ENCODE assay signal across 13 cellular contexts in the genomic region with DNA sequence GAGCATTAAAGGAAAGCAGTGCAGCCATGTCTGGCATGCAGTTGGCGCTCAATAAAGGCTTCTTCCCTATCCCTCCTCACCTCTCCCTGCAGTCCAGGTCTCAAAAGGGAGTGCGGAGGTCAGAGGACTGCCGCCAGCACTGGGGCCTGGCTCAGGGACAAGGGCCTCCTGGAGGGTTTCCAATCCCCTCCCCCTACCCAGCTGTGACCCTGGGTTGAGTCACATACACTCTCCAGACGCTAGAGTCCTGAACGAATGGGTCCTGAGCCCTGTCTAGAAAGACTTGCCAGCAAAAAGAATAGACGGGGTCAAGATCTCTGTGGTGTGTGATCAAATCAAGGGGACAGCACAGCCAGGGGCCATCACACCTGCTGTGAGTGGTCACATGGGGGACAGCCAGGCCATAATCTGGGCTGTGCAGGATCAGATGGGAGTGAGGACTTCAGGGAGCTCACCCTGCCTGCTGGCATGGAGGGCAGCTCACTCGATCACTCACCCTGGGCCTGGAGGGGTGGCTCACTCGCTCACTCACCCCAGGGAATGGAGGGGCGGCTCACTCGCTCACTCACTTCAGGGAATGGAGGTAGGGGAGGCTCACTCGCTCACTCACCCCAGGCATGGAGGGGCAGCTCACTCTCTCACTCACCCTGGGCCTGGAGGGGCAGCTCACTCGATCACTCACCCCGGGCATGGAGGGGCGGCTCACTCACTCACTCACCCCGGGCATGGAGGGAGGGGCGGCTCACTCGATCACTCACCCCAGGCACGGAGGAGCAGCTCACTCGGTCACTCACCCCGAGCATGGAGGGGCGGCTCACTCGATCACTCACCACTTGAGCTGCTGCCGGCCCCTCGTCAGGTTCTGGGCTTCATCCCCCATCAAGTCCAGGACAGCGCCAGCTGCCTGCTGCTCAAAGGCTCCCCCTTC. TPM values are rescaled to one million over a fixed set of nuclear protein-coding genes. Genes with fewer than 3 reads are reported as not detected.
DNase-seq lines count a peak whose midpoint lies in the region; ATAC-seq, FAIRE-seq and TF ChIP-seq lines count a peak whose summit lies in the region.
"Had no signal": no experiment of that assay in that cellular context is flagged by ENCODE, and none has a peak within 500 bp of the region (broad histone marks: within the 10 kb centered on the region; RNA-seq: fewer than 3 reads in every experiment).

No MANE protein-coding gene starts in this region.

- H3K27me3 ChIP-seq in K562 (ENCODE audit: control insufficient read depth in 2 of 2, insufficient read depth in 2 of 2, low read length in 2 of 2) (no peaks in the 10 kb centered on the region), upper lobe of right lung (no peaks in the 10 kb centered on the region)

- DNase-seq in AG10803 (ENCODE audit: low read depth): peak; percentile 20
- DNase-seq in K562 (ENCODE audit: extremely low read depth in 1 of 4, low spot score in 3 of 4): peak in 3 of 4 experiments; percentile 43 to 57 (median 49)
- DNase-seq in iris pigment epithelial cell (ENCODE audit: low read depth): peak; percentile 54
- no peak for DNase-seq in erythroblast (lab: John Stamatoyannopoulos, UW)
- no peak for DNase-seq in HT-29 (ENCODE audit: low spot score)
- DNase-seq in upper lobe of right lung: no peak
- DNase-seq in NCI-H774 (lab: John Stamatoyannopoulos, UW): no peak
- DNase-seq: activated CD4-positive, alpha-beta T cell treated with anti-CD3 and anti-CD28 coated beads for 4 hours; CD4-positive, alpha-beta memory T cell; foreskin melanocyte; NCI-H1092 treated with DMSO at 0.1 percent for 48 hours had no signal

- WGBS in K562 (ENCODE audit: insufficient coverage, low coverage, missing lambda C conversion rate): 79% methylated on average over 22 of the region's 25 CpGs

- TF ChIP-seq EP300 in Ishikawa (IDR thresholded peaks at IDR 0.05; ENCODE audit: borderline replicate concordance) (no peak), K562 (IDR thresholded peaks at IDR 0.05; ENCODE audit: low read length) (no peak)

- TF ChIP-seq CTCF in AG10803 (conservative IDR thresholded peaks at IDR 0.05; ENCODE audit: low read length) (no peak), K562 (IDR thresholded peaks at IDR 0.05 in 2 of 3, conservative IDR thresholded peaks at IDR 0.05 in 1 of 3; ENCODE audit: insufficient read depth in 2 of 3, low read depth in 1 of 3, low read length in 3 of 3) (no peak), upper lobe of right lung (IDR thresholded peaks at IDR 0.05) (no peak)

- H3K9ac ChIP-seq in K562 (ENCODE audit: insufficient read depth in 1 of 2, low read depth in 2 of 2, low read length in 2 of 2): peak overlapping the region in 1 of 2 experiments; percentile 38; a peak in 1 of 4 replicates

- no peak for TF ChIP-seq RAD21 in Ishikawa (IDR thresholded peaks at IDR 0.05; ENCODE audit: low read depth)
- TF ChIP-seq RAD21 in K562 (CRISPR knock-in tag; conservative IDR thresholded peaks at IDR 0.05 in 1 of 2, IDR thresholded peaks at IDR 0.05 in 1 of 2): no peak

- H3K4me2 ChIP-seq in K562 (ENCODE audit: insufficient read depth, low read length): peak overlapping the region; percentile 18; the same call in 1 of the 2 replicates

- H3K4me3 ChIP-seq in AG10803 (ENCODE audit: low read length) (no peak overlapping the region), K562 (no peak overlapping the region), upper lobe of right lung (no peak overlapping the region)

- peak; percentile 61 for FAIRE-seq in K562 (lab: Jason Lieb, UNC)

- H4K20me1 ChIP-seq in K562 (replicated peaks; ENCODE audit: control insufficient read depth, insufficient read depth, low read length): peaks cover 27% of the 10 kb centered on the region

- H3K4me1 ChIP-seq in K562 (replicated peaks in 1 of 2; ENCODE audit: control insufficient read depth in 2 of 2, insufficient read depth in 2 of 2, low read length in 2 of 2): peaks cover 9 to 38% of the 10 kb centered on the region in 2 experiments
- H3K4me1 ChIP-seq in upper lobe of right lung: no peaks in the 10 kb centered on the region

- POLR2A ChIA-PET in K562 (lab: Yijun Ruan, JAX): interaction anchor here (0.9 to 1.2 kb wide), 4 partner anchors 15 to 108 kb away, joined by 3 to 4 read pairs (median 3); a partner anchor contains a TSS

- no TSS peak for BruUV-seq in K562 (replicated peaks; lab: Mats Ljungman, UMichigan)

- intact Hi-C loops in K562 (cut with micrococcal nuclease) (no loop called here), upper lobe of right lung (cut with DNase I) (no loop called here)

- H3K36me3 ChIP-seq in K562 (ENCODE audit: control insufficient read depth, insufficient read depth, low read length) (peaks cover 94% of the 10 kb centered on the region), upper lobe of right lung (peaks cover 96% of the 10 kb centered on the region)

- no peak overlapping the region for H2AFZ ChIP-seq in K562 (ENCODE audit: low read depth, low read length)

- H3K79me2 ChIP-seq in K562 (ENCODE audit: control insufficient read depth, insufficient read depth, low read length): no peaks in the 10 kb centered on the region

- TF ChIP-seq POLR2A in K562 (conservative IDR thresholded peaks at IDR 0.05): no peak
- TF ChIP-seq POLR2A in erythroblast (IDR thresholded peaks at IDR 0.05; ENCODE audit: low read length): no peak

- H3K9me3 ChIP-seq in K562 (replicated peaks; ENCODE audit: control insufficient read depth, insufficient read depth, low read depth, low read length) (no peaks in the 10 kb centered on the region), upper lobe of right lung (no peaks in the 10 kb centered on the region)

- ATAC-seq in K562: peak; percentile 42
- ATAC-seq in upper lobe of right lung: no peak

- in situ Hi-C loops in K562 (cut with MboI): no loop called here

- CTCF ChIA-PET in K562 (lab: Yijun Ruan, JAX; ENCODE audit: low intra/inter-chr PET ratio): no interaction called here

- H3K9me1 ChIP-seq in K562 (ENCODE audit: control insufficient read depth, insufficient read depth, low read length): peaks cover 4% of the 10 kb centered on the region

- no peak overlapping the region for H3K27ac ChIP-seq in K562 (ENCODE audit: extremely low read depth, low read depth, low read length)
- no peak overlapping the region for H3K27ac ChIP-seq in upper lobe of right lung

RNA-seq across cellular contexts. Expression of a gene that starts 12.8 kb away (rescaled TPM):
- not detected in 2 replicates for total RNA-seq in K562 (2011; cell fraction: chromatin; rRNA removed; ENCODE audit: low replicate concordance)
- total RNA-seq in K562 (2011; cell fraction: nucleolus; rRNA removed): not detected in 2 replicates
- total RNA-seq in K562 (2011; cell fraction: nucleoplasm; rRNA removed): not detected in 2 replicates
- total RNA-seq in K562 (2014; rRNA removed) (not detected in 2 replicates), K562 (2014; rRNA removed; fragmentation: Illumina TruSeq; extraction: Trizol) (not detected in 2 replicates), K562 (2015; rRNA removed; fragmentation: Illumina TruSeq; extraction: Trizol) (not detected in 2 replicates), K562 (2021) (not detected in 2 replicates), upper lobe of right lung (not detected)
- polyA plus RNA-seq in K562 (2011; rRNA removed) (not detected in 2 replicates), K562 (2014; fragmentation: Illumina TruSeq; extraction: Trizol) (not detected in 2 replicates), K562 (2014; fragmentation: Nextera tagmentation; extraction: Ambion mirVana) (not detected), K562 (2014; rRNA removed) (not detected in 2 replicates)
- polyA plus RNA-seq in K562 (2011; cell fraction: cytosol; rRNA removed): not detected in 2 replicates
- polyA plus RNA-seq in K562 (2011; cell fraction: nucleus; rRNA removed): not detected in 2 replicates
- polyA plus RNA-seq in K562 (2012): 0.14 and 0.17 TPM in 2 replicates
- polyA minus RNA-seq in K562 (2011; rRNA and poly(A)+ RNA removed): not detected in 2 replicates
- not detected in 2 replicates for polyA minus RNA-seq in K562 (2011; cell fraction: cytosol; rRNA and poly(A)+ RNA removed)
- polyA minus RNA-seq in K562 (2011; cell fraction: nucleus; rRNA and poly(A)+ RNA removed): not detected in 2 replicates
- 0.61 and 0.78 TPM in 2 replicates for total RNA-seq in HT-29 (2014; rRNA removed; shearing (Covaris generic))
- total RNA-seq: CD4-positive, alpha-beta memory T cell; subcutaneous adipose tissue had no signal

RNA-seq across cellular contexts. Expression of a gene that starts 22.9 kb away (rescaled TPM):
- total RNA-seq in K562 (2011; cell fraction: chromatin; rRNA removed; ENCODE audit: low replicate concordance): 60.9 and 181 TPM in 2 replicates
- 87.0 and 87.2 TPM in 2 replicates for total RNA-seq in K562 (2011; cell fraction: nucleolus; rRNA removed)
- 56.8 and 61.4 TPM in 2 replicates for total RNA-seq in K562 (2011; cell fraction: nucleoplasm; rRNA removed)
- 100 and 135 TPM in 2 replicates for total RNA-seq in K562 (2014; rRNA removed)
- 23.9 and 25.8 TPM in 2 replicates for total RNA-seq in K562 (2014; rRNA removed; fragmentation: Illumina TruSeq; extraction: Trizol)
- total RNA-seq in K562 (2015; rRNA removed; fragmentation: Illumina TruSeq; extraction: Trizol): 48.5 and 51.4 TPM in 2 replicates
- total RNA-seq in K562 (2021): 128 and 132 TPM in 2 replicates
- polyA plus RNA-seq in K562 (2011; rRNA removed): 56.6 and 80.5 TPM in 2 replicates
- 71.0 and 78.8 TPM in 2 replicates for polyA plus RNA-seq in K562 (2011; cell fraction: cytosol; rRNA removed)
- 76.8 and 95.6 TPM in 2 replicates for polyA plus RNA-seq in K562 (2011; cell fraction: nucleus; rRNA removed)
- polyA plus RNA-seq in K562 (2012): 48.8 and 67.9 TPM in 2 replicates
- 44.4 and 77.7 TPM in 2 replicates for polyA plus RNA-seq in K562 (2014; fragmentation: Illumina TruSeq; extraction: Trizol)
- polyA plus RNA-seq in K562 (2014; fragmentation: Nextera tagmentation; extraction: Ambion mirVana): 1 to 10 TPM; 1.4 to 3.1 TPM
- polyA plus RNA-seq in K562 (2014; rRNA removed): 74.4 and 107 TPM in 2 replicates
- 47.0 and 50.2 TPM in 2 replicates for polyA minus RNA-seq in K562 (2011; rRNA and poly(A)+ RNA removed)
- polyA minus RNA-seq in K562 (2011; cell fraction: cytosol; rRNA and poly(A)+ RNA removed): 52.1 and 64.3 TPM in 2 replicates
- polyA minus RNA-seq in K562 (2011; cell fraction: nucleus; rRNA and poly(A)+ RNA removed): 31.1 and 49.1 TPM in 2 replicates
- total RNA-seq in HT-29 (2014; rRNA removed; shearing (Covaris generic)): 100 and 105 TPM in 2 replicates
- total RNA-seq in upper lobe of right lung: 55.8 TPM

RNA-seq across cellular contexts. Expression of a gene that starts 23.2 kb away (rescaled TPM):
- total RNA-seq in K562 (2011; cell fraction: chromatin; rRNA removed; ENCODE audit: low replicate concordance): 9.9 and 32.6 TPM in 2 replicates
- 18.9 and 25.0 TPM in 2 replicates for total RNA-seq in K562 (2011; cell fraction: nucleolus; rRNA removed)
- total RNA-seq in K562 (2011; cell fraction: nucleoplasm; rRNA removed): 17.7 and 18.0 TPM in 2 replicates
- total RNA-seq in K562 (2014; rRNA removed) (40.4 and 52.0 TPM in 2 replicates), K562 (2014; rRNA removed; fragmentation: Illumina TruSeq; extraction: Trizol) (12.7 and 15.6 TPM in 2 replicates), K562 (2015; rRNA removed; fragmentation: Illumina TruSeq; extraction: Trizol) (34.3 and 36.7 TPM in 2 replicates), K562 (2021) (34.9 and 38.9 TPM in 2 replicates), upper lobe of right lung (16.4 TPM)
- polyA plus RNA-seq in K562 (2011; rRNA removed) (17.6 and 17.9 TPM in 2 replicates), K562 (2014; fragmentation: Illumina TruSeq; extraction: Trizol) (18.0 and 27.7 TPM in 2 replicates), K562 (2014; fragmentation: Nextera tagmentation; extraction: Ambion mirVana) (1 to 10 TPM; 2.8 to 3.5 TPM), K562 (2014; rRNA removed) (26.4 and 35.0 TPM in 2 replicates)
- polyA plus RNA-seq in K562 (2011; cell fraction: cytosol; rRNA removed): 23.1 and 48.6 TPM in 2 replicates
- 10.9 and 15.7 TPM in 2 replicates for polyA plus RNA-seq in K562 (2011; cell fraction: nucleus; rRNA removed)
- polyA plus RNA-seq in K562 (2012): 23.0 and 27.5 TPM in 2 replicates
- 10.0 and 13.0 TPM in 2 replicates for polyA minus RNA-seq in K562 (2011; rRNA and poly(A)+ RNA removed)
- polyA minus RNA-seq in K562 (2011; cell fraction: cytosol; rRNA and poly(A)+ RNA removed): 12.1 and 15.7 TPM in 2 replicates
- polyA minus RNA-seq in K562 (2011; cell fraction: nucleus; rRNA and poly(A)+ RNA removed): 11.0 and 11.4 TPM in 2 replicates
- total RNA-seq in HT-29 (2014; rRNA removed; shearing (Covaris generic)): 52.1 and 53.0 TPM in 2 replicates

RNA-seq across cellular contexts. Expression of a gene that starts 26.8 kb away (rescaled TPM):
- 0.30 TPM in 1 of 2 replicates, not detected in the other for total RNA-seq in K562 (2011; cell fraction: chromatin; rRNA removed; ENCODE audit: low replicate concordance)
- 0.17 TPM in 1 of 2 replicates, not detected in the other for total RNA-seq in K562 (2011; cell fraction: nucleolus; rRNA removed)
- not detected in 2 replicates for total RNA-seq in K562 (2011; cell fraction: nucleoplasm; rRNA removed)
- total RNA-seq in K562 (2014; rRNA removed): 0.08 and 0.14 TPM in 2 replicates
- not detected in 2 replicates for total RNA-seq in K562 (2014; rRNA removed; fragmentation: Illumina TruSeq; extraction: Trizol)
- not detected in 2 replicates for total RNA-seq in K562 (2015; rRNA removed; fragmentation: Illumina TruSeq; extraction: Trizol)
- total RNA-seq in K562 (2021): 0.16 TPM in 1 of 2 replicates, not detected in the other
- 0.06 TPM in 1 of 2 replicates, not detected in the other for polyA plus RNA-seq in K562 (2011; rRNA removed)
- polyA plus RNA-seq in K562 (2011; cell fraction: cytosol; rRNA removed): 0.03 TPM in 1 of 2 replicates, not detected in the other
- 0.07 and 0.18 TPM in 2 replicates for polyA plus RNA-seq in K562 (2011; cell fraction: nucleus; rRNA removed)
- polyA plus RNA-seq in K562 (2012): 0.04 TPM in 1 of 2 replicates, not detected in the other
- polyA plus RNA-seq in K562 (2014; fragmentation: Illumina TruSeq; extraction: Trizol): not detected in 2 replicates
- polyA plus RNA-seq in K562 (2014; fragmentation: Nextera tagmentation; extraction: Ambion mirVana): not detected
- not detected in 2 replicates for polyA plus RNA-seq in K562 (2014; rRNA removed)
- polyA minus RNA-seq in K562 (2011; rRNA and poly(A)+ RNA removed): not detected in 2 replicates
- polyA minus RNA-seq in K562 (2011; cell fraction: cytosol; rRNA and poly(A)+ RNA removed): not detected in 2 replicates
- not detected in 2 replicates for polyA minus RNA-seq in K562 (2011; cell fraction: nucleus; rRNA and poly(A)+ RNA removed)
- total RNA-seq in HT-29 (2014; rRNA removed; shearing (Covaris generic)): 0.33 and 2.1 TPM in 2 replicates
- total RNA-seq in upper lobe of right lung: 0.26 TPM
- total RNA-seq: subcutaneous adipose tissue had no signal

RNA-seq across cellular contexts. Expression of a gene that starts 58.9 kb away (rescaled TPM):
- total RNA-seq in K562 (2011; cell fraction: chromatin; rRNA removed; ENCODE audit: low replicate concordance): 112 and 252 TPM in 2 replicates
- 110 and 123 TPM in 2 replicates for total RNA-seq in K562 (2011; cell fraction: nucleolus; rRNA removed)
- 98.7 and 108 TPM in 2 replicates for total RNA-seq in K562 (2011; cell fraction: nucleoplasm; rRNA removed)
- total RNA-seq in K562 (2014; rRNA removed) (6.4 and 9.2 TPM in 2 replicates), K562 (2014; rRNA removed; fragmentation: Illumina TruSeq; extraction: Trizol) (5.5 and 6.1 TPM in 2 replicates), K562 (2015; rRNA removed; fragmentation: Illumina TruSeq; extraction: Trizol) (7.4 and 7.8 TPM in 2 replicates), K562 (2021) (23.8 and 27.2 TPM in 2 replicates), upper lobe of right lung (51.9 TPM)
- polyA plus RNA-seq in K562 (2011; rRNA removed) (12.8 and 18.9 TPM in 2 replicates), K562 (2014; fragmentation: Illumina TruSeq; extraction: Trizol) (16.2 and 17.0 TPM in 2 replicates), K562 (2014; fragmentation: Nextera tagmentation; extraction: Ambion mirVana) (1 to 10 TPM in 1 of 2 experiments, under 1 TPM in 1; 0.80 to 1.1 TPM), K562 (2014; rRNA removed) (19.2 and 19.3 TPM in 2 replicates)
- 8.0 and 10.3 TPM in 2 replicates for polyA plus RNA-seq in K562 (2011; cell fraction: cytosol; rRNA removed)
- 137 and 160 TPM in 2 replicates for polyA plus RNA-seq in K562 (2011; cell fraction: nucleus; rRNA removed)
- polyA plus RNA-seq in K562 (2012): 20.9 and 33.9 TPM in 2 replicates
- polyA minus RNA-seq in K562 (2011; rRNA and poly(A)+ RNA removed): 7.8 and 12.1 TPM in 2 replicates
- 17.9 and 21.8 TPM in 2 replicates for polyA minus RNA-seq in K562 (2011; cell fraction: cytosol; rRNA and poly(A)+ RNA removed)
- polyA minus RNA-seq in K562 (2011; cell fraction: nucleus; rRNA and poly(A)+ RNA removed): 30.6 and 40.4 TPM in 2 replicates
- 23.8 and 36.3 TPM in 2 replicates for total RNA-seq in HT-29 (2014; rRNA removed; shearing (Covaris generic))

Comparison
In these comparisons a context has a peak if more than half of its experiments do, and no peak if none do; other contexts are left out.
1. DNase-seq: peak in AG10803 (single experiment), K562 (3 of 4) and iris pigment epithelial cell (single experiment); none in erythroblast (0 of 2), HT-29 (single experiment), upper lobe of right lung (single experiment) and NCI-H774 (single experiment).